In genomic region chr14:69241577-69241976, GRCh38 we compare ENCODE assay signal across 1 cellular context.
TF ChIP-seq lines count a peak whose summit lies in the region.

No MANE protein-coding gene starts in this region.

TF ChIP-seq in WTC11, 78 proteins besides CTCF, POLR2A, EP300 and RAD21 (continued from another document):
- TF ChIP-seq PREB (CRISPR knock-in tag; IDR thresholded peaks at IDR 0.05; ENCODE audit: borderline replicate concordance) (no peak), MAX (CRISPR knock-in tag; IDR thresholded peaks at IDR 0.05) (no peak)
TF ChIP-seq in WTC11: peak in this region for 0.
